Comparison of ENCODE assay signal across 3 cellular contexts in genomic region chr7:152987673-152988072, GRCh38.
TF ChIP-seq lines count a peak whose summit lies in the region.

No MANE protein-coding gene starts in this region.

TF ChIP-seq in GM23338, 12 proteins besides CTCF, POLR2A, EP300 and RAD21 (continued from another document and continues in another):
- TF ChIP-seq ZNF462 (CRISPR knock-in tag; IDR thresholded peaks at IDR 0.05) = no peak
- TF ChIP-seq POLR2AphosphoS5 (IDR thresholded peaks at IDR 0.05; ENCODE audit: low read depth) = no peak
- no peak for TF ChIP-seq EZH2phosphoT487 (IDR thresholded peaks at IDR 0.05; ENCODE audit: unreplicated experiment)

TF ChIP-seq in H1, 55 proteins besides CTCF, POLR2A, EP300 and RAD21 (continued from another document):
- no peak for TF ChIP-seq USF2 (IDR thresholded peaks at IDR 0.05; ENCODE audit: low read length)
- TF ChIP-seq SP2 (IDR thresholded peaks at IDR 0.05; ENCODE audit: low read length) = no peak
- no peak for TF ChIP-seq JUN (IDR thresholded peaks at IDR 0.05; ENCODE audit: low read depth, low read length)
- no peak for TF ChIP-seq CTBP2 (IDR thresholded peaks at IDR 0.05; ENCODE audit: borderline replicate concordance, insufficient read depth, insufficient read length, low read length)
- no peak for TF ChIP-seq RFX5 (IDR thresholded peaks at IDR 0.05; ENCODE audit: borderline replicate concordance, low read depth, low read length)
- TF ChIP-seq SIN3A (conservative IDR thresholded peaks at IDR 0.05 in 1 of 2, IDR thresholded peaks at IDR 0.05 in 1 of 2; ENCODE audit: low read depth in 1 of 2, low read length in 2 of 2) = no peak
- no peak for TF ChIP-seq ASH2L (IDR thresholded peaks at IDR 0.05; ENCODE audit: low read length)
- no peak for TF ChIP-seq CEBPB (IDR thresholded peaks at IDR 0.05; ENCODE audit: low read depth, low read length)

TF ChIP-seq in SK-N-SH treated with all-trans-retinoic acid at 6 μM for 48 hours, 23 proteins besides CTCF, POLR2A, EP300 and RAD21 (continued from another document):
- no peak for TF ChIP-seq CREB5 (CRISPR knock-in tag; IDR thresholded peaks at IDR 0.05; ENCODE audit: low read depth)
- TF ChIP-seq OSR1 (CRISPR knock-in tag; IDR thresholded peaks at IDR 0.05) = no peak
- TF ChIP-seq, protein P1, sequence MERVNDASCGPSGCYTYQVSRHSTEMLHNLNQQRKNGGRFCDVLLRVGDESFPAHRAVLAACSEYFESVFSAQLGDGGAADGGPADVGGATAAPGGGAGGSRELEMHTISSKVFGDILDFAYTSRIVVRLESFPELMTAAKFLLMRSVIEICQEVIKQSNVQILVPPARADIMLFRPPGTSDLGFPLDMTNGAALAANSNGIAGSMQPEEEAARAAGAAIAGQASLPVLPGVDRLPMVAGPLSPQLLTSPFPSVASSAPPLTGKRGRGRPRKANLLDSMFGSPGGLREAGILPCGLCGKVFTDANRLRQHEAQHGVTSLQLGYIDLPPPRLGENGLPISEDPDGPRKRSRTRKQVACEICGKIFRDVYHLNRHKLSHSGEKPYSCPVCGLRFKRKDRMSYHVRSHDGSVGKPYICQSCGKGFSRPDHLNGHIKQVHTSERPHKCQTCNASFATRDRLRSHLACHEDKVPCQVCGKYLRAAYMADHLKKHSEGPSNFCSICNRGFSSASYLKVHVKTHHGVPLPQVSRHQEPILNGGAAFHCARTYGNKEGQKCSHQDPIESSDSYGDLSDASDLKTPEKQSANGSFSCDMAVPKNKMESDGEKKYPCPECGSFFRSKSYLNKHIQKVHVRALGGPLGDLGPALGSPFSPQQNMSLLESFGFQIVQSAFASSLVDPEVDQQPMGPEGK (CRISPR knock-in tag; IDR thresholded peaks at IDR 0.05; ENCODE audit: borderline replicate concordance) = no peak
- TF ChIP-seq ZFP30 (CRISPR knock-in tag; IDR thresholded peaks at IDR 0.05) = no peak
- no peak for TF ChIP-seq ZC3H10 (CRISPR knock-in tag; IDR thresholded peaks at IDR 0.05)
- TF ChIP-seq TOX (CRISPR knock-in tag; IDR thresholded peaks at IDR 0.05; ENCODE audit: borderline replicate concordance) = no peak
